In genomic region chr3:127697531-127698240, GRCh38 we compare ENCODE assay signal across 8 cellular contexts. TPM values are rescaled to one million over a fixed set of nuclear protein-coding genes. Genes with fewer than 3 reads are reported as not detected.
DNase-seq lines count a peak whose midpoint lies in the region; ATAC-seq and TF ChIP-seq lines count a peak whose summit lies in the region.

No MANE protein-coding gene starts in this region.

- H2AFZ ChIP-seq in smooth muscle cell (ENCODE audit: low read depth), result no peak overlapping the region

- H3K9ac ChIP-seq in smooth muscle cell (ENCODE audit: low read depth), result no peak overlapping the region

- ATAC-seq in GM21786 (IDR thresholded peaks at IDR 0.05; ENCODE audit: unreplicated experiment), result peak; percentile 67
- no peak for ATAC-seq in GM21825 (IDR thresholded peaks at IDR 0.05; ENCODE audit: unreplicated experiment)

- H3K79me2 ChIP-seq in smooth muscle cell (ENCODE audit: low read depth), result no peaks in the 10 kb centered on the region

- H3K9me3 ChIP-seq in smooth muscle cell (replicated peaks; ENCODE audit: low read depth), result no peaks in the 10 kb centered on the region

- WGBS in smooth muscle cell (ENCODE audit: low lambda C conversion rate), result 50% methylated on average over 16 of the region's 16 CpGs

- H3K27ac ChIP-seq in smooth muscle cell (ENCODE audit: low read depth), result peak overlapping the region; percentile 60

- TF ChIP-seq CTCF in cardiac fibroblast (IDR thresholded peaks at IDR 0.05; ENCODE audit: low read depth, low read length) (no peak), smooth muscle cell (IDR thresholded peaks at IDR 0.05; ENCODE audit: borderline replicate concordance, insufficient read depth, poor library complexity, severe bottlenecking) (no peak)

- H3K4me2 ChIP-seq in smooth muscle cell, result peak overlapping the region; percentile 49

- no peak overlapping the region for H3K4me3 ChIP-seq in cardiac fibroblast (replicated peaks in 1 of 2; ENCODE audit: low read depth in 2 of 2, low read length in 2 of 2)
- H3K4me3 ChIP-seq in smooth muscle cell, result no peak overlapping the region

- peaks cover 6% of the 10 kb centered on the region for H3K4me1 ChIP-seq in smooth muscle cell (ENCODE audit: low read depth)

- H3K36me3 ChIP-seq in smooth muscle cell (ENCODE audit: low read depth), result no peaks in the 10 kb centered on the region

- DNase-seq in DMS53 (lab: John Stamatoyannopoulos, UW) (peak; percentile 70), MV-4-11 (lab: John Stamatoyannopoulos, UW) (peak; percentile 75), T follicular helper cell (ENCODE audit: low read depth) (peak; percentile 29), cardiac fibroblast (ENCODE audit: low read depth in 2 of 2) (peak; percentile 92 to 94), iris pigment epithelial cell (ENCODE audit: low read depth) (peak; percentile 80), smooth muscle cell (lab: John Stamatoyannopoulos, UW; ENCODE audit: unreplicated experiment) (peak; percentile 65)

- no peaks in the 10 kb centered on the region for H4K20me1 ChIP-seq in smooth muscle cell (ENCODE audit: low read depth)

- H3F3A ChIP-seq in smooth muscle cell (ENCODE audit: low read depth), result peaks cover 3% of the 10 kb centered on the region

- H3K27me3 ChIP-seq in smooth muscle cell (ENCODE audit: low read depth), result no peaks in the 10 kb centered on the region

RNA-seq across cellular contexts. Expression of gene ABTB1, which starts 24.9 kb away (rescaled TPM):
- 2.8 and 5.7 TPM in 2 replicates for total RNA-seq in smooth muscle cell
- 14.0 and 17.9 TPM in 2 replicates for polyA plus RNA-seq in smooth muscle cell

Comparison
In these comparisons a context has a peak if more than half of its experiments do, and no peak if none do; other contexts are left out.
1. DNase-seq: peak in every context shown above with its lines; median percentile 93 in cardiac fibroblast; 80 in iris pigment epithelial cell; 75 in MV-4-11; 70 in DMS53; 65 in smooth muscle cell; 29 in T follicular helper cell.